In the genomic region with DNA sequence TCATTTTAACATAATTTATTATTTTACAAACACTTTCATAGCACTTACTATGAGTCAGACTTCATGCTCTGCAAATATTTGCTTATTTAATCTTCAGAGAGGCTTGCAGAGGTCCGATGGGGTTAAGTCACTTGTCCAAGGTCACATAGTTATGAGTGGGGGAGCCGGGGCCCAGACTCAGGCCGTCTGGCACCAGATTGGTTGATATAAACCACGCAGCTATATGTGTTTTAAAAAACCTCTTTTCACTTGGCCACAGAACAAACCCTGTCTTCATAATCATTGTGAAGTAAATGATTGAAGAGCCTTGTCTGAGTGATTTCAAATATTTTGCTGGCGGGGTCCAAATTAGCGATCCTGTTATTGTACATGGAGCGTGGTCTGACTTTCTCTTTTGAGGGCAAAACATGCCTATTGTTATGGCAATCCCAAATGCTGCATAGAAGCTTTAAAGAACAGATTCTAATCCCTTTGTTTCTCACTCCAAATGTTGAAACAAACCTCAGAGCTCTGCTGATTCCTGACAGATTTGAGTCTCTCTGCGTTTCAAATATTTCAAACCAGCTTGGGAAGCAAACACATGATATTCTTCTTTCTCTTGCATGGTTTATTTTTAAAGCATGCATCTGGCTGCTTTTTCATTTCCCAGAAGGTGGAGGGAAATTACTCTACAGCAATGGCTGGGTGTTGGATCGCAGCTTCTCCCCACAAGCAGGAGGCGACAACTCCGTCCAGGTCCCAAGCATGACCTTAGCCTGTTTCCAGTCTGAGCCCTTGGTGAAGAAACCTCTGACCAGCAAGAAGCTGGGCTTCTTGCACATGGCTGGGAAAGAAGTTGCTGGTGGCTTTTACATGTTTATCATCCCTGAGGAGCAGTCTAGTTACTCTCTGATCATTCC, we compare ENCODE assay signal across 10 cellular contexts.
DNase-seq lines count a peak whose midpoint lies in the region; ATAC-seq, FAIRE-seq and TF ChIP-seq lines count a peak whose summit lies in the region.
"Had no signal": no experiment of that assay in that cellular context is flagged by ENCODE, and none has a peak within 500 bp of the region (broad histone marks: within the 10 kb centered on the region; RNA-seq: fewer than 3 reads in every experiment).

No MANE protein-coding gene starts in this region.

- peak; percentile 79 for FAIRE-seq in endothelial cell of umbilical vein (lab: Jason Lieb, UNC)

- TF ChIP-seq POLR2A in endothelial cell of umbilical vein (IDR thresholded peaks at IDR 0.05; ENCODE audit: low read depth, low read length), result no peak

- no peaks in the 10 kb centered on the region for H3K27me3 ChIP-seq in endothelial cell of umbilical vein (ENCODE audit: control insufficient read depth in 2 of 2, insufficient read depth in 2 of 2, low read length in 2 of 2)

- H2AFZ ChIP-seq in endothelial cell of umbilical vein (ENCODE audit: low read depth, low read length), result no peak overlapping the region

- H4K20me1 ChIP-seq in endothelial cell of umbilical vein (replicated peaks; ENCODE audit: control insufficient read depth, extremely low read depth, insufficient read depth, low read length), result no peaks in the 10 kb centered on the region

- TF ChIP-seq CTCF in endothelial cell of umbilical vein (IDR thresholded peaks at IDR 0.05; ENCODE audit: extremely low read depth in 1 of 2, insufficient read depth in 1 of 2, low read depth in 1 of 2, low read length in 2 of 2), result no peak
- TF ChIP-seq CTCF in mesothelial cell of epicardium (IDR thresholded peaks at IDR 0.05; ENCODE audit: unreplicated experiment), result no peak

- peak overlapping the region; percentile 96 for H3K27ac Mint-ChIP-seq in mesothelial cell of epicardium

- peak overlapping the region; percentile 49 for H3K4me2 ChIP-seq in endothelial cell of umbilical vein (ENCODE audit: insufficient read depth, low read length)

- H3K36me3 ChIP-seq in endothelial cell of umbilical vein (ENCODE audit: control insufficient read depth in 2 of 2, extremely low read depth in 1 of 2, insufficient read depth in 2 of 2, low read length in 2 of 2), result no peaks in the 10 kb centered on the region

- peak; percentile 36 for DNase-seq in A172 (ENCODE audit: low spot score)
- DNase-seq in M059J (ENCODE audit: low read depth), result peak; percentile 43
- DNase-seq in endothelial cell of umbilical vein (ENCODE audit: low read depth, low spot score), result peak; percentile 52
- peak in 1 of 2 experiments; percentile 37 for DNase-seq in mesothelial cell of epicardium (ENCODE audit: low spot score in 2 of 2, unreplicated experiment in 2 of 2)
- DNase-seq in effector CD8-positive, alpha-beta T cell (lab: John Stamatoyannopoulos, UW), result no peak
- DNase-seq in HK-2 (ENCODE audit: unreplicated experiment), result no peak
- no peak for DNase-seq in KBM-7
- DNase-seq: activated CD8-positive, alpha-beta memory T cell treated with anti-CD3 and anti-CD28 coated beads for 24 hours; stimulated activated CD4-positive, alpha-beta T cell treated with anti-CD3 and anti-CD28 coated beads, Interleukin-2, amount 100 ng/mL, for 24 hours had no signal

- CTCF ChIA-PET in endothelial cell of umbilical vein (lab: Charles Lee), result interaction anchor here (1.1 to 2.1 kb wide), 9 partner anchors 9 to 95 kb away, joined by 3 to 8 read pairs (median 4); no protein-coding TSS in a partner anchor

- peaks cover 31% of the 10 kb centered on the region for H3K4me1 ChIP-seq in endothelial cell of umbilical vein (ENCODE audit: control insufficient read depth, extremely low read depth, insufficient read depth, low read length)

- H3K9me1 ChIP-seq in endothelial cell of umbilical vein (replicated peaks; ENCODE audit: control insufficient read depth, extremely low read depth, insufficient read depth, low read length), result no peaks in the 10 kb centered on the region

- no peaks in the 10 kb centered on the region for H3K36me3 Mint-ChIP-seq in mesothelial cell of epicardium

- H3K79me2 ChIP-seq in endothelial cell of umbilical vein (ENCODE audit: control insufficient read depth, insufficient read depth, low read length), result no peaks in the 10 kb centered on the region

- H3K9me3 ChIP-seq in endothelial cell of umbilical vein (replicated peaks; ENCODE audit: control insufficient read depth, insufficient read depth, low read length), result no peaks in the 10 kb centered on the region

- no peak overlapping the region for H3K4me3 ChIP-seq in endothelial cell of umbilical vein (replicated peaks in 1 of 3; ENCODE audit: insufficient read depth in 1 of 3, low read depth in 1 of 3, low read length in 3 of 3)

- intact Hi-C loops in endothelial cell of umbilical vein (cut with micrococcal nuclease), result loop anchor here (10.0 kb wide), 1 partner anchor 871 kb away; no protein-coding TSS in a partner anchor

- H3K27ac ChIP-seq in endothelial cell of umbilical vein (ENCODE audit: insufficient read depth, low read depth, low read length), result no peak overlapping the region

- BruUV-seq in endothelial cell of umbilical vein (replicated peaks; lab: Mats Ljungman, UMichigan), result no TSS peak

- POLR2A ChIA-PET in endothelial cell of umbilical vein (lab: Charles Lee), result no interaction called here

- H3K4me1 Mint-ChIP-seq in mesothelial cell of epicardium, result peaks cover 61% of the 10 kb centered on the region

- no peak overlapping the region for H3K4me3 Mint-ChIP-seq in mesothelial cell of epicardium

- H3K27me3 Mint-ChIP-seq in mesothelial cell of epicardium (ENCODE audit: low read depth), result no peaks in the 10 kb centered on the region

- dilution Hi-C loops in endothelial cell of umbilical vein (cut with MboI; ENCODE audit: extremely low pct_ligation_motif_present, low sequenced_read_pairs), result no loop called here

- in situ Hi-C loops in KBM-7 (cut with MboI; ENCODE audit: low pct_unique_long_range_greater_than_20kb, low sequenced_read_pairs), result no loop called here

- no peak overlapping the region for H3K9ac ChIP-seq in endothelial cell of umbilical vein (replicated peaks; ENCODE audit: extremely low read depth, insufficient read depth, low read length)

- peaks cover 6% of the 10 kb centered on the region for H3K9me3 Mint-ChIP-seq in mesothelial cell of epicardium

- ATAC-seq in GM21381 (IDR thresholded peaks at IDR 0.05; ENCODE audit: unreplicated experiment), result no peak

TF ChIP-seq in endothelial cell of umbilical vein, 7 proteins besides CTCF, POLR2A, EP300 and RAD21:
- TF ChIP-seq MYC (IDR thresholded peaks at IDR 0.05; ENCODE audit: low read depth, low read length) (no peak), GATA2 (IDR thresholded peaks at IDR 0.05; ENCODE audit: insufficient read depth, insufficient read length, low read depth, low read length) (peak; percentile 25), FOS (IDR thresholded peaks at IDR 0.05; ENCODE audit: borderline replicate concordance, insufficient read depth, low read length) (peak; percentile 55)

Comparison
In these comparisons a context has a peak if more than half of its experiments do, and no peak if none do; other contexts are left out.
1. DNase-seq: peak in A172 (single experiment), M059J (single experiment) and endothelial cell of umbilical vein (single experiment); none in effector CD8-positive, alpha-beta T cell (single experiment), HK-2 (single experiment) and KBM-7 (single experiment).